8 cellular contexts compared by ENCODE assay signal in the genomic region with DNA sequence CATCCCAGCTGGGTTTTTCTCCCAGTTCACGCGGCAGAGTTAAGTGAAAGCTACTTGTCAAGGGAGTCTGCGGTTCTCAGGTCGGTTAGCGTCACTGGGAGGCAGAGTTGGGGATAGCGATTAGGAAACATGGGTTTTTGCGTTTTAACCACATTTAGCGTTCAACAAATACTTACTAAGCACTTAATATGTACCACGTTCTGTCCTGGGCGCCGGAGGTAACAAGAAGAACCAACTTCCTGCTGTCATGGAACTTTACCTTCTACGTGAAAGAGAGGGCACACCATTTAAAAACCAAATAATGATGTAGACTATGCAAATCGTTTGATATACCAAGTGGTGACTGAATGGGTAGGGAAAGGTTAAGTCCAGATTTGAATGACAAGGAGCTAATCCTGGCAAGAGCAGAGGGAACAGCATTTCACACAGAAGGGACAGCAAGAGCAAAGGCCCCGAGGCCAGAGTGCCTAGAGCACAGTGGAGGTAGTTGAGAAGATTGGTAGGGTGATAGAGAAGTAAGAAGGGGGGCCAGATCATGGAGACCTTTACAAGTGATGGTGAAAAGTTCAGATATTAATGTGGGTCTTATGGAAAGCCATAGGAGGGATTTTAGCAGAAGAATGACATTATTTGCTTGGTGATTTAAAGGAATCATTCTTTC. TPM values are rescaled to one million over a fixed set of nuclear protein-coding genes. Genes with fewer than 3 reads are reported as not detected.
DNase-seq lines count a peak whose midpoint lies in the region; ATAC-seq and TF ChIP-seq lines count a peak whose summit lies in the region.

No MANE protein-coding gene starts in this region.

- intact Hi-C loops in testis (cut with DNase I; ENCODE audit: low total_unique reads) = no loop called here

- H3K4me1 Mint-ChIP-seq in activated naive CD8-positive, alpha-beta T cell treated with anti-CD3 and anti-CD28 coated beads, Interleukin-2, amount 10 ng/mL, durations not matched to agents 7 days and 5 days = peaks cover 33% of the 10 kb centered on the region

- WGBS in testis, 2 donors = 3% methylated on average over 14 of the region's 14 CpGs

- H3K9me3 Mint-ChIP-seq in activated naive CD8-positive, alpha-beta T cell treated with anti-CD3 and anti-CD28 coated beads, Interleukin-2, amount 10 ng/mL, durations not matched to agents 7 days and 5 days = no peaks in the 10 kb centered on the region

- POLR2A ChIA-PET in AG04449 (lab: Yijun Ruan, JAX) = interaction anchor here (0.6 to 1.5 kb wide), 10 partner anchors 9 to 199 kb away, joined by 3 to 6 read pairs (median 3); a partner anchor contains a TSS
- POLR2A ChIA-PET in activated naive CD8-positive, alpha-beta T cell treated with anti-CD3 and anti-CD28 coated beads, Interleukin-2, amount 10 ng/mL, durations not matched to agents 7 days and 5 days (lab: Charles Lee) = interaction anchor here (0.5 to 2.2 kb wide), 6 partner anchors 76 to 516 kb away, joined by 3 to 19 read pairs (median 3); a partner anchor contains a TSS

- TF ChIP-seq CTCF in AG04449 (IDR thresholded peaks at IDR 0.05; ENCODE audit: insufficient read depth, low read length, missing control alignments) (no peak), testis (IDR thresholded peaks at IDR 0.05) (no peak)

- DNase-seq in AG04449 (ENCODE audit: low read depth, low spot score) = peak; percentile 24
- DNase-seq in activated naive CD8-positive, alpha-beta T cell treated with anti-CD3 and anti-CD28 coated beads, Interleukin-2, amount 10 ng/mL, durations not matched to agents 7 days and 5 days = no peak
- no peak for DNase-seq in testis
- no peak for DNase-seq in midbrain (lab: John Stamatoyannopoulos, UW)

- H3K27me3 ChIP-seq in layer of hippocampus (ENCODE audit: control insufficient read depth, insufficient read depth, low read length) (no peaks in the 10 kb centered on the region), testis (no peaks in the 10 kb centered on the region)

- H3K4me1 ChIP-seq in testis = peaks cover 16% of the 10 kb centered on the region

- H3K27me3 Mint-ChIP-seq in activated naive CD8-positive, alpha-beta T cell treated with anti-CD3 and anti-CD28 coated beads, Interleukin-2, amount 10 ng/mL, durations not matched to agents 7 days and 5 days = no peaks in the 10 kb centered on the region

- ATAC-seq in GM18873 (IDR thresholded peaks at IDR 0.05; ENCODE audit: low FRiP score, unreplicated experiment) = peak; percentile 18
- ATAC-seq in HG03378 (IDR thresholded peaks at IDR 0.05; ENCODE audit: unreplicated experiment) = peak; percentile 20
- peak; percentile 11 for ATAC-seq in activated naive CD8-positive, alpha-beta T cell treated with anti-CD3 and anti-CD28 coated beads, Interleukin-2, amount 10 ng/mL, durations not matched to agents 7 days and 5 days (ENCODE audit: low read depth)
- ATAC-seq in GM19397 (IDR thresholded peaks at IDR 0.05; ENCODE audit: unreplicated experiment) = no peak

- H3K36me3 Mint-ChIP-seq in activated naive CD8-positive, alpha-beta T cell treated with anti-CD3 and anti-CD28 coated beads, Interleukin-2, amount 10 ng/mL, durations not matched to agents 7 days and 5 days = peaks cover 16% of the 10 kb centered on the region

- H3K4me3 ChIP-seq in AG04449 (ENCODE audit: low read depth, low read length) (peak overlapping the region; percentile 88), testis (peak overlapping the region; percentile 67 to 81)

- no peaks in the 10 kb centered on the region for H3K36me3 ChIP-seq in testis (ENCODE audit: low read depth, missing control alignments)

- TF ChIP-seq POLR2A in testis (IDR thresholded peaks at IDR 0.05) = no peak

- H3K27ac ChIP-seq in layer of hippocampus (ENCODE audit: low read depth, low read length) (peak overlapping the region; percentile 80), testis (peak overlapping the region in 1 of 2 donors; percentile 83)

- H3K27ac Mint-ChIP-seq in activated naive CD8-positive, alpha-beta T cell treated with anti-CD3 and anti-CD28 coated beads, Interleukin-2, amount 10 ng/mL, durations not matched to agents 7 days and 5 days = peak overlapping the region; percentile 98

- CTCF ChIA-PET in AG04449 (lab: Yijun Ruan, JAX) = interaction anchor here (0.6 to 2.3 kb wide), 8 partner anchors 11 to 667 kb away, joined by 3 to 9 read pairs (median 3); no protein-coding TSS in a partner anchor

- H3K4me3 Mint-ChIP-seq in activated naive CD8-positive, alpha-beta T cell treated with anti-CD3 and anti-CD28 coated beads, Interleukin-2, amount 10 ng/mL, durations not matched to agents 7 days and 5 days = peak overlapping the region; percentile 88

- no peaks in the 10 kb centered on the region for H3K9me3 ChIP-seq in testis

RNA-seq across cellular contexts. Expression of a gene that starts 0.7 kb away (rescaled TPM):
- 10 to 100 TPM; 29.6 to 31.1 TPM for total RNA-seq in activated naive CD8-positive, alpha-beta T cell treated with anti-CD3 and anti-CD28 coated beads, Interleukin-2, amount 10 ng/mL, durations not matched to agents 7 days and 5 days
- 10 to 100 TPM; 25.1 to 37.5 TPM for total RNA-seq in testis
- polyA plus RNA-seq in testis (ENCODE audit: insufficient read depth, low read depth, low replicate concordance) = 29.8 TPM

RNA-seq across cellular contexts. Expression of a gene that starts 0.8 kb away (rescaled TPM):
- total RNA-seq in activated naive CD8-positive, alpha-beta T cell treated with anti-CD3 and anti-CD28 coated beads, Interleukin-2, amount 10 ng/mL, durations not matched to agents 7 days and 5 days = under 1 TPM; 0.17 to 0.20 TPM
- 10 to 100 TPM in 1 of 2 donors, 1 to 10 TPM in 1; 5.7 to 14.9 TPM for total RNA-seq in testis
- 7.2 TPM for polyA plus RNA-seq in testis (ENCODE audit: insufficient read depth, low read depth, low replicate concordance)

Comparison
In these comparisons a context has a peak if more than half of its experiments do, and no peak if none do; other contexts are left out.
1. RNA of a gene that starts 0.8 kb away (total RNA-seq): 5.7 to 14.9 TPM in testis; 0.17 to 0.20 TPM in activated naive CD8-positive, alpha-beta T cell treated with anti-CD3 and anti-CD28 coated beads, Interleukin-2, amount 10 ng/mL, durations not matched to agents 7 days and 5 days; every median in the first group is over 4 times any median in the second.